ENCODE assay signal across 19 cellular contexts in the genomic region with DNA sequence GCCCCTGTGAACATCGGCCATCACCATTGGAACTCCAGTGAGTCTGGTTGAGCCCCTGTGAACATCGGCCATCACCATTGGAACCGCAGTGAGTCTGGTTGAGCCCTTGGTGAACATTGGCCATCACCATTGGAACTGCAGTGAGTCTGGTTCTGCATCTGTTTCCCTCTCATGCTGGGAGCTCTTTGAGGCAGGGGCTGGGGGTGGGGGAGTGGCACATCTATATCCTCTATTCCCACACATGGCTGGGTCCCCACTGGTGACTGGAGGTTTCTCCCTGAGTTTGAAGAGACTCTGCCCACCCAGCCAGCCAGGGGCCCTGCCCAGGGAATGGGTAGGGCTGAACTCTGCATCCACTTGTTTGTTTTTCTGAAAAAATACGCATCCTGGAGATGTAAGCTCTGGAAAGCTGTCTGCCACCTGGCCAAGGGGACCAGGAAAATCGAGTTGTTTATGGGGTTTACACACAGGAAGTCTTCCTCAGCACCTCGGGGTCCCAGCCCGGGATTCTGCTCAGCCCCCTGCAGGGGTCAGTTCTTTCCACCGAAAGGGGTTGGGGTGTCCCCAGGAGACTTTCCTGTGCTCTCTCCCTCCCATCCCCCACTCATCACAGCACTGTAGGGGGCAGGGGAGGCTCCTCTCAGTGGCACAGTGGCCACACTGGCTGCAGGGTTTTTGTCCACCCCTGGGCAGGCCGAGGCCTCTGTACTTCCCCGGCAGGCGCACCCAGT.
A peak's percentile ranks its signal among the peaks of the same experiment; 100 is the strongest.
DNase-seq lines count a peak whose midpoint lies in the region; ATAC-seq and TF ChIP-seq lines count a peak whose summit lies in the region.
"Had no signal": no experiment of that assay in that cellular context is flagged by ENCODE, and none has a peak within 500 bp of the region (broad histone marks: within the 10 kb centered on the region; RNA-seq: fewer than 3 reads in every experiment).

No MANE protein-coding gene starts in this region.

- POLR2A ChIA-PET in Caco-2 (lab: Charles Lee) (no interaction called here), SK-N-SH (lab: Yijun Ruan, JAX) (no interaction called here)

- H3K4me3 Mint-ChIP-seq in Caco-2 (ENCODE audit: unreplicated experiment): no peak overlapping the region
- H3K4me3 Mint-ChIP-seq: CD4-positive, alpha-beta memory T cell had no signal

- DNase-seq in NCI-H1694 treated with DMSO at 0.1 percent for 48 hours (lab: John Stamatoyannopoulos, UW) (peak; percentile 31), NCI-H1694 (lab: John Stamatoyannopoulos, UW) (no peak), NCI-H460 (ENCODE audit: extremely low read depth, low read depth) (peak; percentile 14), osteoblast (ENCODE audit: insufficient read length, low spot score, missing footprints) (peak; percentile 71), Caco-2 (no peak), SK-N-SH (no peak)
- DNase-seq: 8988T; ACHN; AML-193; BE2C; C1 segment of cervical spinal cord; CD4-positive, alpha-beta memory T cell; COR-L47; DMS53; DMS79 treated with DMSO at 0.1 percent for 48 hours; GOT3 had no signal

- no peaks in the 10 kb centered on the region for H3F3A ChIP-seq in SK-N-SH (replicated peaks; ENCODE audit: insufficient read depth)

- no peaks in the 10 kb centered on the region for H3K9me3 Mint-ChIP-seq in Caco-2 (ENCODE audit: unreplicated experiment)
- H3K9me3 Mint-ChIP-seq: CD4-positive, alpha-beta memory T cell had no signal

- TF ChIP-seq CTCF in osteoblast (IDR thresholded peaks at IDR 0.05; ENCODE audit: extremely low read depth, low read depth, low read length) (no peak), Caco-2 (IDR thresholded peaks at IDR 0.05; ENCODE audit: insufficient read depth in 1 of 2, low read depth in 1 of 2, low read length in 1 of 2, severe bottlenecking in 1 of 2, unreplicated experiment in 1 of 2) (no peak), SK-N-SH (IDR thresholded peaks at IDR 0.05) (no peak)

- H3K27ac Mint-ChIP-seq in Caco-2 (ENCODE audit: unreplicated experiment): no peak overlapping the region
- H3K27ac Mint-ChIP-seq: CD4-positive, alpha-beta memory T cell had no signal

- H3K9me2 ChIP-seq in SK-N-SH: no peaks in the 10 kb centered on the region

- no peaks in the 10 kb centered on the region for H3K4me1 Mint-ChIP-seq in Caco-2 (ENCODE audit: low read depth, unreplicated experiment)

- no peak for TF ChIP-seq RAD21 in SK-N-SH (IDR thresholded peaks at IDR 0.05; ENCODE audit: low read length)

- H4K20me1 ChIP-seq in osteoblast (ENCODE audit: insufficient read depth, low read length) (no peaks in the 10 kb centered on the region), SK-N-SH (ENCODE audit: insufficient read depth) (no peaks in the 10 kb centered on the region)

- H2AFZ ChIP-seq in osteoblast (ENCODE audit: low read length) (no peak overlapping the region), SK-N-SH (ENCODE audit: low read depth) (no peak overlapping the region)

- H3K27me3 ChIP-seq in osteoblast (ENCODE audit: insufficient read depth, low read length) (peaks cover 3% of the 10 kb centered on the region), Caco-2 (replicated peaks; ENCODE audit: control insufficient read depth, insufficient read depth, low read length) (peaks cover 1% of the 10 kb centered on the region), SK-N-SH (ENCODE audit: insufficient read depth) (no peaks in the 10 kb centered on the region)

- no peak overlapping the region for H3K27ac ChIP-seq in osteoblast (ENCODE audit: low read depth, low read length)
- no peak overlapping the region for H3K27ac ChIP-seq in SK-N-SH (ENCODE audit: low read depth in 2 of 2, low read length in 1 of 2)
- H3K27ac ChIP-seq: A549 had no signal

- no peak for TF ChIP-seq EP300 in SK-N-SH (IDR thresholded peaks at IDR 0.05; ENCODE audit: borderline replicate concordance in 1 of 2, low read depth in 1 of 2, low read length in 1 of 2)

- CTCF ChIA-PET in Caco-2 (lab: Charles Lee): no interaction called here
- CTCF ChIA-PET in SK-N-SH (lab: Yijun Ruan, JAX): no interaction called here

- H3K4me1 ChIP-seq in osteoblast (ENCODE audit: insufficient read depth, low read length) (no peaks in the 10 kb centered on the region), Caco-2 (no peaks in the 10 kb centered on the region), SK-N-SH (ENCODE audit: control insufficient read depth in 1 of 2, insufficient read depth in 2 of 2, low read depth in 1 of 2, low read length in 1 of 2) (peaks cover 7 to 12% of the 10 kb centered on the region in 2 experiments; a peak in 2 of 4 replicates)
- H3K4me1 ChIP-seq: A549, BE2C, HAP-1 had no signal

- H3K4me2 ChIP-seq in osteoblast (ENCODE audit: insufficient read depth, low read length): no peak overlapping the region
- no peak overlapping the region for H3K4me2 ChIP-seq in SK-N-SH
- H3K4me2 ChIP-seq: A549 had no signal

- no peak for ATAC-seq in HG03457 (IDR thresholded peaks at IDR 0.05; ENCODE audit: unreplicated experiment)
- ATAC-seq: A549 had no signal

- H3K79me2 ChIP-seq in osteoblast (ENCODE audit: insufficient read depth, low read length) (no peaks in the 10 kb centered on the region), SK-N-SH (ENCODE audit: insufficient read depth) (no peaks in the 10 kb centered on the region)

- H3K9ac ChIP-seq in SK-N-SH: no peak overlapping the region

- H3K4me3 ChIP-seq in osteoblast (ENCODE audit: insufficient read depth, low read length) (no peak overlapping the region), Caco-2 (ENCODE audit: low read depth, low read length) (no peak overlapping the region), SK-N-SH (ENCODE audit: low read depth in 2 of 2, low read length in 1 of 2) (no peak overlapping the region)
- H3K4me3 ChIP-seq: A549, HAP-1 had no signal

- H3K36me3 Mint-ChIP-seq in Caco-2 (ENCODE audit: insufficient read depth, unreplicated experiment): no peaks in the 10 kb centered on the region
- H3K36me3 Mint-ChIP-seq: CD4-positive, alpha-beta memory T cell had no signal

- H3K27me3 Mint-ChIP-seq in Caco-2 (ENCODE audit: insufficient read depth, unreplicated experiment): no peaks in the 10 kb centered on the region
- H3K27me3 Mint-ChIP-seq: CD4-positive, alpha-beta memory T cell had no signal

- H3K9me3 ChIP-seq in osteoblast (ENCODE audit: low read depth, low read length): no peaks in the 10 kb centered on the region
- no peaks in the 10 kb centered on the region for H3K9me3 ChIP-seq in Caco-2
- no peaks in the 10 kb centered on the region for H3K9me3 ChIP-seq in SK-N-SH
- H3K9me3 ChIP-seq: A549, BE2C, HAP-1 had no signal

- intact Hi-C loops in Caco-2 (cut with micrococcal nuclease; ENCODE audit: unreplicated experiment): no loop called here

- H3K36me3 ChIP-seq in osteoblast (ENCODE audit: insufficient read depth, low read length): no peaks in the 10 kb centered on the region
- H3K36me3 ChIP-seq in Caco-2 (ENCODE audit: control insufficient read depth, insufficient read depth, low read length): no peaks in the 10 kb centered on the region
- no peaks in the 10 kb centered on the region for H3K36me3 ChIP-seq in SK-N-SH (replicated peaks in 1 of 2; ENCODE audit: control insufficient read depth in 1 of 2, insufficient read depth in 2 of 2, low read length in 1 of 2)
- H3K36me3 ChIP-seq: BE2C, HAP-1 had no signal

- WGBS in SK-N-SH (ENCODE audit: low lambda C conversion rate): 40% methylated on average over 8 of the region's 11 CpGs

- no TSS peak for BruUV-seq in Caco-2 (replicated peaks; lab: Mats Ljungman, UMichigan)

TF ChIP-seq in SK-N-SH, 30 proteins besides CTCF, POLR2A, EP300 and RAD21 (continues in another document):
- no peak for TF ChIP-seq EZH2phosphoT487 (IDR thresholded peaks at IDR 0.05; ENCODE audit: borderline replicate concordance, low read depth)
- no peak for TF ChIP-seq FOXM1 (IDR thresholded peaks at IDR 0.05; ENCODE audit: low read depth)
- TF ChIP-seq, protein P1, sequence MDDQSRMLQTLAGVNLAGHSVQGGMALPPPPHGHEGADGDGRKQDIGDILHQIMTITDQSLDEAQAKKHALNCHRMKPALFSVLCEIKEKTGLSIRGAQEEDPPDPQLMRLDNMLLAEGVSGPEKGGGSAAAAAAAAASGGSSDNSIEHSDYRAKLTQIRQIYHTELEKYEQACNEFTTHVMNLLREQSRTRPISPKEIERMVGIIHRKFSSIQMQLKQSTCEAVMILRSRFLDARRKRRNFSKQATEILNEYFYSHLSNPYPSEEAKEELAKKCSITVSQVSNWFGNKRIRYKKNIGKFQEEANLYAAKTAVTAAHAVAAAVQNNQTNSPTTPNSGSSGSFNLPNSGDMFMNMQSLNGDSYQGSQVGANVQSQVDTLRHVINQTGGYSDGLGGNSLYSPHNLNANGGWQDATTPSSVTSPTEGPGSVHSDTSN (IDR thresholded peaks at IDR 0.05): no peak
- TF ChIP-seq RFX5 (IDR thresholded peaks at IDR 0.05; ENCODE audit: low read length): no peak
- TF ChIP-seq JUND (IDR thresholded peaks at IDR 0.05): no peak
- no peak for TF ChIP-seq MXI1 (IDR thresholded peaks at IDR 0.05; ENCODE audit: low read depth, low read length)
- TF ChIP-seq RXRA (IDR thresholded peaks at IDR 0.05; ENCODE audit: borderline replicate concordance, low read depth): no peak
- no peak for TF ChIP-seq SMC3 (IDR thresholded peaks at IDR 0.05; ENCODE audit: low read depth, low read length)
- TF ChIP-seq, protein P2, sequence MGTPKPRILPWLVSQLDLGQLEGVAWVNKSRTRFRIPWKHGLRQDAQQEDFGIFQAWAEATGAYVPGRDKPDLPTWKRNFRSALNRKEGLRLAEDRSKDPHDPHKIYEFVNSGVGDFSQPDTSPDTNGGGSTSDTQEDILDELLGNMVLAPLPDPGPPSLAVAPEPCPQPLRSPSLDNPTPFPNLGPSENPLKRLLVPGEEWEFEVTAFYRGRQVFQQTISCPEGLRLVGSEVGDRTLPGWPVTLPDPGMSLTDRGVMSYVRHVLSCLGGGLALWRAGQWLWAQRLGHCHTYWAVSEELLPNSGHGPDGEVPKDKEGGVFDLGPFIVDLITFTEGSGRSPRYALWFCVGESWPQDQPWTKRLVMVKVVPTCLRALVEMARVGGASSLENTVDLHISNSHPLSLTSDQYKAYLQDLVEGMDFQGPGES (IDR thresholded peaks at IDR 0.05; ENCODE audit: low read depth, low read length): no peak
- no peak for TF ChIP-seq RCOR1 (IDR thresholded peaks at IDR 0.05; ENCODE audit: low read length)
- TF ChIP-seq MEF2A (IDR thresholded peaks at IDR 0.05; ENCODE audit: borderline replicate concordance, low read depth): no peak
- TF ChIP-seq, protein P3, sequence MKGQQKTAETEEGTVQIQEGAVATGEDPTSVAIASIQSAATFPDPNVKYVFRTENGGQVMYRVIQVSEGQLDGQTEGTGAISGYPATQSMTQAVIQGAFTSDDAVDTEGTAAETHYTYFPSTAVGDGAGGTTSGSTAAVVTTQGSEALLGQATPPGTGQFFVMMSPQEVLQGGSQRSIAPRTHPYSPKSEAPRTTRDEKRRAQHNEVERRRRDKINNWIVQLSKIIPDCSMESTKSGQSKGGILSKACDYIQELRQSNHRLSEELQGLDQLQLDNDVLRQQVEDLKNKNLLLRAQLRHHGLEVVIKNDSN (IDR thresholded peaks at IDR 0.05; ENCODE audit: borderline replicate concordance, low read depth): no peak
- no peak for TF ChIP-seq TAF1 (IDR thresholded peaks at IDR 0.05; ENCODE audit: borderline replicate concordance, low read depth, low read length)
- TF ChIP-seq TEAD4 (IDR thresholded peaks at IDR 0.05; ENCODE audit: borderline replicate concordance, insufficient read depth): no peak
- TF ChIP-seq SIN3A (IDR thresholded peaks at IDR 0.05; ENCODE audit: borderline replicate concordance, low read depth, low read length): no peak

Comparison
In these comparisons a context has a peak if more than half of its experiments do, and no peak if none do; other contexts are left out.
1. DNase-seq: peak in NCI-H1694 treated with DMSO at 0.1 percent for 48 hours (single experiment), NCI-H460 (single experiment) and osteoblast (single experiment); none in NCI-H1694 (single experiment), Caco-2 (0 of 2) and SK-N-SH (single experiment).